Comparison of ENCODE assay signal across 9 cellular contexts in the genomic region with DNA sequence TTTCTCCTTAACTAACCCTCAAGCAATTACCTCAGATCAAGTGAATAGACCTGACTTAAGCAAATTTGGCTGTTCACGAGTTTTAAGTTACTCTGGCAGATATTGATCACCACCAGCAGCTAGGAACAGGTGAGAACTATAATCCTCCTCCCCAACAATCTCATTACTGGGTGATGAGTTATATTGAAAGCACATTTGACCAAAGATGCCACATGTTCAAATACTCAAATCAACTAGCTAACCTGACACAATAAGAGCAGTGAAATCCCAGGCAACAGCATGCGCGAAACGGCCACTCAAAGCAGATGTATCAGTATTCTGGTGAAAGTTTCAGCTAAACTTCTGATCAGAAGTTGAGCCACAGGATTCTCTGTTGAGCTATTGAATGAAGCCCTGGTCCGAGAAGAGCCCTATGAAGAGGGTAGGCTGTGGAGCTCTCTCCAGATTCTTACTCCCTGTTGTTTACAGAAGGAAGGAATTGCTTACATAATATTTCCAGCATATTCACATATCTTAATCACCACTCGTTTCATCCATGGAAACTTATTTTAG. TPM values are rescaled to one million over a fixed set of nuclear protein-coding genes. Genes with fewer than 3 reads are reported as not detected.
DNase-seq lines count a peak whose midpoint lies in the region; ATAC-seq, FAIRE-seq and TF ChIP-seq lines count a peak whose summit lies in the region.
"Had no signal": no experiment of that assay in that cellular context is flagged by ENCODE, and none has a peak within 500 bp of the region (broad histone marks: within the 10 kb centered on the region; RNA-seq: fewer than 3 reads in every experiment).

No MANE protein-coding gene starts in this region.

- no peaks in the 10 kb centered on the region for H3K36me3 ChIP-seq in left lung
- H3K36me3 ChIP-seq: cardiac muscle cell had no signal

- H3K27me3 ChIP-seq in left lung, result no peaks in the 10 kb centered on the region
- H3K27me3 ChIP-seq: cardiac muscle cell had no signal

- H3K9me3 ChIP-seq in left lung, result no peaks in the 10 kb centered on the region

- H3K27ac ChIP-seq in left lung, result peak overlapping the region; percentile 36 to 64
- H3K27ac ChIP-seq: cardiac muscle cell had no signal

- FAIRE-seq in GM18507 (lab: Jason Lieb, UNC), result peak; percentile 69

- peaks cover 9 to 45% of the 10 kb centered on the region in 2 donors for H3K4me1 ChIP-seq in left lung

- H3K4me3 ChIP-seq in left lung, result no peak overlapping the region
- H3K4me3 ChIP-seq: cardiac muscle cell had no signal

- DNase-seq in GM18507 (ENCODE audit: extremely low spot score, insufficient read length, low read depth) (no peak), left lung (no peak), RKO (ENCODE audit: low spot score) (no peak), COR-L47 (lab: John Stamatoyannopoulos, UW) (no peak), NCI-H1436 treated with DMSO at 0.1 percent for 48 hours (lab: John Stamatoyannopoulos, UW) (no peak)
- no peak for DNase-seq in activated CD4-positive, CD25-positive, alpha-beta regulatory T cell treated with anti-CD3 and anti-CD28 coated beads, Interleukin-2, amount 50 U/mL, for 72 hours

- intact Hi-C loops in left lung (cut with DNase I), result no loop called here

- ATAC-seq in GM21515 (IDR thresholded peaks at IDR 0.05; ENCODE audit: unreplicated experiment) (peak; percentile 75), HG03457 (IDR thresholded peaks at IDR 0.05; ENCODE audit: unreplicated experiment) (peak; percentile 53), left lung (no peak)

- TF ChIP-seq CTCF in left lung (IDR thresholded peaks at IDR 0.05), result no peak

RNA-seq across cellular contexts. Expression of a gene that starts 52.6 kb away (rescaled TPM):
- 100 to 1,000 TPM; 377 to 520 TPM for total RNA-seq in left lung
